11 cellular contexts compared by ENCODE assay signal in genomic region chr7:47647213-47647985, GRCh38.
A peak's percentile ranks its signal among the peaks of the same experiment; 100 is the strongest.
DNase-seq lines count a peak whose midpoint lies in the region; ATAC-seq, FAIRE-seq and TF ChIP-seq lines count a peak whose summit lies in the region.
"Had no signal": no experiment of that assay in that cellular context is flagged by ENCODE, and none has a peak within 500 bp of the region (broad histone marks: within the 10 kb centered on the region; RNA-seq: fewer than 3 reads in every experiment).

No MANE protein-coding gene starts in this region.

- no CpG with 5 or more reads among the region's 8 CpGs for WGBS in H9 (ENCODE audit: extremely low coverage, insufficient read length, low lambda C conversion rate)
- WGBS in esophagus squamous epithelium, 2 donors = 62 to 71% methylated on average over 8 of the region's 8 CpGs
- WGBS in small intestine, 3 donors = 53 to 61% (median 59%) methylated on average over 8 of the region's 8 CpGs

- DNase-seq in H9 (no peak), SHP77 (lab: John Stamatoyannopoulos, UW) (peak; percentile 10 to 29), esophagus squamous epithelium (lab: John Stamatoyannopoulos, UW) (no peak), small intestine (no peak), kidney glomerular epithelial cell (lab: John Stamatoyannopoulos, UW) (no peak), erythroblast (lab: John Stamatoyannopoulos, UW) (no peak)
- DNase-seq: activated CD4-positive, CD25-positive, alpha-beta regulatory T cell treated with anti-CD3 and anti-CD28 coated beads, Interleukin-2, amount 50 U/mL, for 72 hours had no signal

- no peak overlapping the region for H3K23ac ChIP-seq in H9 (ENCODE audit: insufficient read length, low read depth, low read length)

- H3T11ph ChIP-seq in H9 (ENCODE audit: low read length) = no peak overlapping the region

- H3K79me2 ChIP-seq in H9 (ENCODE audit: insufficient read depth, low read length) = no peaks in the 10 kb centered on the region

- no peak overlapping the region for H2AK5ac ChIP-seq in H9 (ENCODE audit: insufficient read length, low read length)

- H3K36me3 Mint-ChIP-seq in H9 (ENCODE audit: insufficient read depth in 1 of 3, low read depth in 3 of 3) (peaks cover 0 to 12% (median 4%) of the 10 kb centered on the region in 3 experiments; a peak in 5 of 7 replicates), nephron (ENCODE audit: low read depth) (peaks cover 10% of the 10 kb centered on the region)

- H3K4me2 ChIP-seq in H9 (ENCODE audit: insufficient read depth, insufficient read length, low read length) = no peak overlapping the region

- H2BK20ac ChIP-seq in H9 (ENCODE audit: low read depth, low read length, poor library complexity, severe bottlenecking) = no peak overlapping the region

- no peak for TF ChIP-seq CTCF in H9 (conservative IDR thresholded peaks at IDR 0.05)
- no peak for TF ChIP-seq CTCF in nephron (IDR thresholded peaks at IDR 0.05; ENCODE audit: unreplicated experiment in 3 of 3)
- no peak for TF ChIP-seq CTCF in esophagus squamous epithelium (IDR thresholded peaks at IDR 0.05)

- H2BK12ac ChIP-seq in H9 (ENCODE audit: insufficient read length, low read depth, low read length) = no peak overlapping the region

- H3K9me3 ChIP-seq in H9 (ENCODE audit: control insufficient read depth, low read depth, low read length) = no peaks in the 10 kb centered on the region
- peaks cover 0 to 8% (median 0%) of the 10 kb centered on the region in 3 donors for H3K9me3 ChIP-seq in esophagus squamous epithelium
- no peaks in the 10 kb centered on the region for H3K9me3 ChIP-seq in small intestine (ENCODE audit: control insufficient read depth, low read depth)

- H3K4me3 Mint-ChIP-seq in H9 (no peak overlapping the region), nephron (no peak overlapping the region)

- no peaks in the 10 kb centered on the region for H3K79me1 ChIP-seq in H9 (ENCODE audit: insufficient read depth, low read depth, low read length, poor library complexity, severe bottlenecking)

- H3K56ac ChIP-seq in H9 (ENCODE audit: insufficient read length, low read depth, low read length) = no peak overlapping the region

- H3K27me3 ChIP-seq in H9 (ENCODE audit: insufficient read depth, low read length) (no peaks in the 10 kb centered on the region), esophagus squamous epithelium (no peaks in the 10 kb centered on the region), small intestine (ENCODE audit: control insufficient read depth in 2 of 2, insufficient read depth in 2 of 2, low read length in 2 of 2) (no peaks in the 10 kb centered on the region)

- H3K4me3 ChIP-seq in esophagus squamous epithelium (no peak overlapping the region), small intestine (ENCODE audit: low read depth in 1 of 2, low read length in 2 of 2) (no peak overlapping the region)
- H3K4me3 ChIP-seq: skin epidermis had no signal

- H3K27me3 Mint-ChIP-seq in H9 (ENCODE audit: low read depth) (peaks cover 6% of the 10 kb centered on the region; the same call in 1 of the 2 replicates), nephron (ENCODE audit: low read depth) (peaks cover 7% of the 10 kb centered on the region)

- H3K23me2 ChIP-seq in H9 (ENCODE audit: insufficient read length, low read depth, low read length, poor library complexity, severe bottlenecking) = no peaks in the 10 kb centered on the region

- H2AFZ ChIP-seq in H9 (ENCODE audit: low read length) = no peak overlapping the region

- TF ChIP-seq POLR2A in esophagus squamous epithelium (IDR thresholded peaks at IDR 0.05) = no peak
- no peak for TF ChIP-seq POLR2A in erythroblast (IDR thresholded peaks at IDR 0.05; ENCODE audit: low read length)

- no peak overlapping the region for H3K27ac Mint-ChIP-seq in H9
- peak overlapping the region; percentile 74 to 87 (median 75) for H3K27ac Mint-ChIP-seq in nephron

- no peak overlapping the region for H4K91ac ChIP-seq in H9 (ENCODE audit: insufficient read length, low read depth, low read length)

- no peak overlapping the region for H3K9ac ChIP-seq in H9 (ENCODE audit: extremely low read depth, insufficient read length, low read length)

- H3K14ac ChIP-seq in H9 (ENCODE audit: insufficient read depth, low read length) = 0 out of 2 replicates have a peak overlapping the region, but pooled peaks have one; percentile 32

- ATAC-seq in GM18867 (IDR thresholded peaks at IDR 0.05; ENCODE audit: unreplicated experiment) = peak; percentile 70

- H3K36me3 ChIP-seq in esophagus squamous epithelium (no peaks in the 10 kb centered on the region), small intestine (ENCODE audit: control insufficient read depth in 2 of 2, insufficient read depth in 2 of 2, low read length in 2 of 2) (no peaks in the 10 kb centered on the region)

- no peak for FAIRE-seq in small intestine (lab: Jason Lieb, UNC)

- H2BK15ac ChIP-seq in H9 (ENCODE audit: low read depth, low read length) = no peak overlapping the region

- no peaks in the 10 kb centered on the region for H4K20me1 ChIP-seq in H9 (ENCODE audit: control insufficient read depth, insufficient read depth, insufficient read length)

- no peak overlapping the region for H2BK5ac ChIP-seq in H9 (ENCODE audit: insufficient read length, low read length)

- H3K4me1 Mint-ChIP-seq in H9 = peaks cover 8 to 20% of the 10 kb centered on the region in 2 experiments
- peaks cover 29% of the 10 kb centered on the region for H3K4me1 Mint-ChIP-seq in nephron

- no peak overlapping the region for H4K8ac ChIP-seq in H9 (replicated peaks; ENCODE audit: insufficient read length, low read depth, low read length)

- intact Hi-C loops in esophagus squamous epithelium (cut with DNase I) = no loop called here

- H3K4me1 ChIP-seq in H9 (ENCODE audit: insufficient read depth, low read length) (no peaks in the 10 kb centered on the region; the same call in 1 of the 2 replicates), esophagus squamous epithelium (no peaks in the 10 kb centered on the region), small intestine (ENCODE audit: control insufficient read depth in 2 of 2, insufficient read depth in 1 of 2, low read depth in 1 of 2, low read length in 1 of 2) (no peaks in the 10 kb centered on the region)

- H3K9me3 Mint-ChIP-seq in H9 (peaks cover 6 to 12% of the 10 kb centered on the region in 2 experiments), nephron (peaks cover 13% of the 10 kb centered on the region)

- no peak overlapping the region for H2BK120ac ChIP-seq in H9 (ENCODE audit: low read depth, low read length, poor library complexity, severe bottlenecking)

- no peak overlapping the region for H3K27ac ChIP-seq in H9 (ENCODE audit: insufficient read length, low read depth, low read length)
- H3K27ac ChIP-seq in esophagus squamous epithelium = peak overlapping the region in 1 of 4 donors; percentile 16
- H3K27ac ChIP-seq in small intestine (ENCODE audit: low read depth in 1 of 2, low read length in 1 of 2) = no peak overlapping the region
- H3K27ac ChIP-seq: HL-60 had no signal

- no peak overlapping the region for H4K5ac ChIP-seq in H9 (ENCODE audit: insufficient read length, low read depth, low read length)

- no peak overlapping the region for H3K4ac ChIP-seq in H9 (ENCODE audit: low read depth, low read length)

- H3K18ac ChIP-seq in H9 (ENCODE audit: insufficient read length, low read depth, low read length) = no peak overlapping the region

Comparison
In these comparisons a context has a peak if more than half of its experiments do, and no peak if none do; other contexts are left out.
1. DNase-seq: peak in SHP77 (2 of 2); none in H9 (single experiment), esophagus squamous epithelium (single experiment), small intestine (single experiment), kidney glomerular epithelial cell (single experiment) and erythroblast (0 of 2).
2. H3K27ac Mint-ChIP-seq: peak in nephron (3 of 3); none in H9 (0 of 3).